ENCODE assay signal across 22 cellular contexts in genomic region chr1:192794768-192795035, GRCh38. TPM values are rescaled to one million over a fixed set of nuclear protein-coding genes. Genes with fewer than 3 reads are reported as not detected.
DNase-seq lines count a peak whose midpoint lies in the region; ATAC-seq and TF ChIP-seq lines count a peak whose summit lies in the region.
"Had no signal": no experiment of that assay in that cellular context is flagged by ENCODE, and none has a peak within 500 bp of the region (broad histone marks: within the 10 kb centered on the region; RNA-seq: fewer than 3 reads in every experiment).

No MANE protein-coding gene starts in this region.

- no peak overlapping the region for H2BK20ac ChIP-seq in H9 (ENCODE audit: low read depth, low read length, poor library complexity, severe bottlenecking)

- no peak overlapping the region for H3K56ac ChIP-seq in H9 (ENCODE audit: insufficient read length, low read depth, low read length)

- no peak overlapping the region for H3K27ac ChIP-seq in H9 (ENCODE audit: insufficient read length, low read depth, low read length)
- H3K27ac ChIP-seq in muscle layer of duodenum (ENCODE audit: low read length): peak overlapping the region; percentile 3
- H3K27ac ChIP-seq: GM23248 had no signal

- no peaks in the 10 kb centered on the region for H3K79me1 ChIP-seq in H9 (ENCODE audit: insufficient read depth, low read depth, low read length, poor library complexity, severe bottlenecking)

- ATAC-seq in stimulated activated naive B cell treated with anti-CD40 and anti-IgM and Interleukin-4, amounts not matched to agents 10 μg/mL and 1 μg/mL and 100 μg/mL, for 72 hours (replicated peaks): no peak
- no peak for ATAC-seq in activated naive CD8-positive, alpha-beta T cell treated with anti-CD3 and anti-CD28 coated beads, Interleukin-2, amount 50 U/mL, for 24 hours
- ATAC-seq: GM12878, HCT116 had no signal

- no peak overlapping the region for H2AFZ ChIP-seq in H9 (ENCODE audit: low read length)
- H2AFZ ChIP-seq: GM23248 had no signal

- no peak overlapping the region for H4K5ac ChIP-seq in H9 (ENCODE audit: insufficient read length, low read depth, low read length)

- no peak overlapping the region for H2AK5ac ChIP-seq in H9 (ENCODE audit: insufficient read length, low read length)

- H3K4me1 ChIP-seq in H9 (ENCODE audit: insufficient read depth, low read length): no peaks in the 10 kb centered on the region; the same call in 1 of the 2 replicates
- peaks cover 0 to 8% of the 10 kb centered on the region in 2 donors for H3K4me1 ChIP-seq in muscle layer of duodenum (ENCODE audit: control insufficient read depth in 1 of 2, insufficient read depth in 2 of 2, low read length in 2 of 2)
- H3K4me1 ChIP-seq: BE2C had no signal

- no peak overlapping the region for H3K18ac ChIP-seq in H9 (ENCODE audit: insufficient read length, low read depth, low read length)

- no peak for TF ChIP-seq CTCF in H9 (conservative IDR thresholded peaks at IDR 0.05)

- no peaks in the 10 kb centered on the region for H3K9me3 ChIP-seq in H9 (ENCODE audit: control insufficient read depth, low read depth, low read length)
- H3K9me3 ChIP-seq in muscle layer of duodenum (ENCODE audit: control insufficient read depth in 1 of 2, low read length in 2 of 2): no peaks in the 10 kb centered on the region
- H3K9me3 ChIP-seq: BE2C had no signal

- H3K4me3 ChIP-seq in muscle layer of duodenum (ENCODE audit: low read depth in 1 of 2, low read length in 2 of 2): no peak overlapping the region
- H3K4me3 ChIP-seq: GM12878, GM23248 had no signal

- no peak for DNase-seq in H9
- peak; percentile 36 for DNase-seq in OCI-M1 (lab: John Stamatoyannopoulos, UW)
- no peak for DNase-seq in stimulated activated naive B cell treated with anti-CD40 and anti-IgM and Interleukin-4, amounts not matched to agents 10 μg/mL and 1 μg/mL and 100 μg/mL, for 72 hours
- DNase-seq in activated naive CD8-positive, alpha-beta T cell treated with anti-CD3 and anti-CD28 coated beads, Interleukin-2, amount 50 U/mL, for 24 hours: no peak
- no peak for DNase-seq in nucleus accumbens (lab: John Stamatoyannopoulos, UW)
- no peak for DNase-seq in activated CD4-positive, alpha-beta T cell treated with anti-CD3 and anti-CD28 coated beads, Interleukin-2, amount 10 ng/mL, durations not matched to agents 24 days and 14 days
- DNase-seq in stimulated activated CD4-positive, alpha-beta T cell treated with anti-CD3 and anti-CD28 coated beads, Interleukin-4, amount 100 ng/mL, for 24 hours: no peak
- DNase-seq: ACHN; BE2C; C1 segment of cervical spinal cord; CD4-positive, CD25-positive, alpha-beta regulatory T cell; CD8-positive, alpha-beta memory T cell; COR-L47; DMS 273 treated with DMSO at 0.1 percent for 48 hours; DMS53; DND-41; EL had no signal

- no peak overlapping the region for H4K8ac ChIP-seq in H9 (replicated peaks; ENCODE audit: insufficient read length, low read depth, low read length)

- H3K4me2 ChIP-seq in H9 (ENCODE audit: insufficient read depth, insufficient read length, low read length): no peak overlapping the region

- H3K9me3 Mint-ChIP-seq in H9: no peaks in the 10 kb centered on the region; a peak in 3 of 5 replicates
- no peaks in the 10 kb centered on the region for H3K9me3 Mint-ChIP-seq in stimulated activated naive B cell treated with anti-CD40 and anti-IgM and Interleukin-4, amounts not matched to agents 10 μg/mL and 1 μg/mL and 100 μg/mL, for 72 hours
- no peaks in the 10 kb centered on the region for H3K9me3 Mint-ChIP-seq in activated naive CD8-positive, alpha-beta T cell treated with anti-CD3 and anti-CD28 coated beads, Interleukin-2, amount 50 U/mL, for 24 hours
- H3K9me3 Mint-ChIP-seq in activated CD4-positive, alpha-beta T cell treated with anti-CD3 and anti-CD28 coated beads, Interleukin-2, amount 10 ng/mL, durations not matched to agents 24 days and 14 days: no peaks in the 10 kb centered on the region
- H3K9me3 Mint-ChIP-seq: HFFc6 had no signal

- H4K20me1 ChIP-seq in H9 (ENCODE audit: control insufficient read depth, insufficient read depth, insufficient read length): no peaks in the 10 kb centered on the region

- H3K14ac ChIP-seq in H9 (ENCODE audit: insufficient read depth, low read length): no peak overlapping the region

- no peak overlapping the region for H4K91ac ChIP-seq in H9 (ENCODE audit: insufficient read length, low read depth, low read length)

- H3K4me1 Mint-ChIP-seq in H9: peaks cover 22 to 25% of the 10 kb centered on the region in 2 experiments
- no peaks in the 10 kb centered on the region for H3K4me1 Mint-ChIP-seq in stimulated activated naive B cell treated with anti-CD40 and anti-IgM and Interleukin-4, amounts not matched to agents 10 μg/mL and 1 μg/mL and 100 μg/mL, for 72 hours
- H3K4me1 Mint-ChIP-seq in activated naive CD8-positive, alpha-beta T cell treated with anti-CD3 and anti-CD28 coated beads, Interleukin-2, amount 50 U/mL, for 24 hours: no peaks in the 10 kb centered on the region
- H3K4me1 Mint-ChIP-seq in activated CD4-positive, alpha-beta T cell treated with anti-CD3 and anti-CD28 coated beads, Interleukin-2, amount 10 ng/mL, durations not matched to agents 24 days and 14 days: no peaks in the 10 kb centered on the region
- H3K4me1 Mint-ChIP-seq: CD4-positive, CD25-positive, alpha-beta regulatory T cell; CD8-positive, alpha-beta memory T cell had no signal

- no peak overlapping the region for H3T11ph ChIP-seq in H9 (ENCODE audit: low read length)

- intact Hi-C loops in activated CD4-positive, alpha-beta T cell treated with anti-CD3 and anti-CD28 coated beads, Interleukin-2, amount 10 ng/mL, durations not matched to agents 24 days and 14 days (cut with micrococcal nuclease): no loop called here

- H3K27ac Mint-ChIP-seq in H9: peak overlapping the region in 2 of 3 experiments; percentile 86 to 92; a peak in 4 of 7 replicates
- peak overlapping the region; percentile 5 for H3K27ac Mint-ChIP-seq in stimulated activated naive B cell treated with anti-CD40 and anti-IgM and Interleukin-4, amounts not matched to agents 10 μg/mL and 1 μg/mL and 100 μg/mL, for 72 hours
- H3K27ac Mint-ChIP-seq in activated naive CD8-positive, alpha-beta T cell treated with anti-CD3 and anti-CD28 coated beads, Interleukin-2, amount 50 U/mL, for 24 hours: no peak overlapping the region
- H3K27ac Mint-ChIP-seq in activated CD4-positive, alpha-beta T cell treated with anti-CD3 and anti-CD28 coated beads, Interleukin-2, amount 10 ng/mL, durations not matched to agents 24 days and 14 days: no peak overlapping the region
- H3K27ac Mint-ChIP-seq: CD4-positive, CD25-positive, alpha-beta regulatory T cell; HFFc6 had no signal

- H3K36me3 Mint-ChIP-seq in H9 (ENCODE audit: insufficient read depth in 1 of 3, low read depth in 3 of 3): no peaks in the 10 kb centered on the region
- no peaks in the 10 kb centered on the region for H3K36me3 Mint-ChIP-seq in stimulated activated naive B cell treated with anti-CD40 and anti-IgM and Interleukin-4, amounts not matched to agents 10 μg/mL and 1 μg/mL and 100 μg/mL, for 72 hours
- H3K36me3 Mint-ChIP-seq in activated naive CD8-positive, alpha-beta T cell treated with anti-CD3 and anti-CD28 coated beads, Interleukin-2, amount 50 U/mL, for 24 hours (ENCODE audit: low read depth): no peaks in the 10 kb centered on the region
- no peaks in the 10 kb centered on the region for H3K36me3 Mint-ChIP-seq in activated CD4-positive, alpha-beta T cell treated with anti-CD3 and anti-CD28 coated beads, Interleukin-2, amount 10 ng/mL, durations not matched to agents 24 days and 14 days (ENCODE audit: low read depth)
- H3K36me3 Mint-ChIP-seq: CD4-positive, CD25-positive, alpha-beta regulatory T cell had no signal

- H3K4ac ChIP-seq in H9 (ENCODE audit: low read depth, low read length): no peak overlapping the region

- no peaks in the 10 kb centered on the region for H3K36me3 ChIP-seq in muscle layer of duodenum (ENCODE audit: control insufficient read depth in 1 of 2, insufficient read depth in 2 of 2, low read length in 2 of 2)
- H3K36me3 ChIP-seq: BE2C had no signal

- H3K23ac ChIP-seq in H9 (ENCODE audit: insufficient read length, low read depth, low read length): no peak overlapping the region

- H3K79me2 ChIP-seq in H9 (ENCODE audit: insufficient read depth, low read length): no peaks in the 10 kb centered on the region

- H2BK5ac ChIP-seq in H9 (ENCODE audit: insufficient read length, low read length): no peak overlapping the region

- no peak overlapping the region for H2BK120ac ChIP-seq in H9 (ENCODE audit: low read depth, low read length, poor library complexity, severe bottlenecking)

- H2BK12ac ChIP-seq in H9 (ENCODE audit: insufficient read length, low read depth, low read length): no peak overlapping the region

- H2BK15ac ChIP-seq in H9 (ENCODE audit: low read depth, low read length): no peak overlapping the region

- no peaks in the 10 kb centered on the region for H3K23me2 ChIP-seq in H9 (ENCODE audit: insufficient read length, low read depth, low read length, poor library complexity, severe bottlenecking)

- H3K9ac ChIP-seq in H9 (ENCODE audit: extremely low read depth, insufficient read length, low read length): no peak overlapping the region
- H3K9ac ChIP-seq: GM23248 had no signal

- no peaks in the 10 kb centered on the region for H3K27me3 ChIP-seq in H9 (ENCODE audit: insufficient read depth, low read length)
- no peaks in the 10 kb centered on the region for H3K27me3 ChIP-seq in muscle layer of duodenum (ENCODE audit: low read depth, low read length)
- H3K27me3 ChIP-seq: BE2C had no signal

- H3K27me3 Mint-ChIP-seq in H9 (ENCODE audit: low read depth): no peaks in the 10 kb centered on the region
- peaks cover 0 to 6% of the 10 kb centered on the region in 2 donors for H3K27me3 Mint-ChIP-seq in stimulated activated naive B cell treated with anti-CD40 and anti-IgM and Interleukin-4, amounts not matched to agents 10 μg/mL and 1 μg/mL and 100 μg/mL, for 72 hours
- H3K27me3 Mint-ChIP-seq in activated naive CD8-positive, alpha-beta T cell treated with anti-CD3 and anti-CD28 coated beads, Interleukin-2, amount 50 U/mL, for 24 hours: peaks cover 5% of the 10 kb centered on the region
- H3K27me3 Mint-ChIP-seq in activated CD4-positive, alpha-beta T cell treated with anti-CD3 and anti-CD28 coated beads, Interleukin-2, amount 10 ng/mL, durations not matched to agents 24 days and 14 days: peaks cover 12% of the 10 kb centered on the region
- H3K27me3 Mint-ChIP-seq: CD4-positive, CD25-positive, alpha-beta regulatory T cell had no signal

- peak overlapping the region in 1 of 2 experiments; percentile 16; a peak in 1 of 5 replicates for H3K4me3 Mint-ChIP-seq in H9
- H3K4me3 Mint-ChIP-seq in stimulated activated naive B cell treated with anti-CD40 and anti-IgM and Interleukin-4, amounts not matched to agents 10 μg/mL and 1 μg/mL and 100 μg/mL, for 72 hours: no peak overlapping the region
- no peak overlapping the region for H3K4me3 Mint-ChIP-seq in activated naive CD8-positive, alpha-beta T cell treated with anti-CD3 and anti-CD28 coated beads, Interleukin-2, amount 50 U/mL, for 24 hours
- H3K4me3 Mint-ChIP-seq in activated CD4-positive, alpha-beta T cell treated with anti-CD3 and anti-CD28 coated beads, Interleukin-2, amount 10 ng/mL, durations not matched to agents 24 days and 14 days: no peak overlapping the region
- H3K4me3 Mint-ChIP-seq: CD4-positive, CD25-positive, alpha-beta regulatory T cell; CD8-positive, alpha-beta memory T cell; HFFc6 had no signal

RNA-seq across cellular contexts. Expression of gene RGS2, which starts 14.1 kb away (rescaled TPM):
- total RNA-seq in H9 (2021): 13.7 and 13.9 TPM in 2 replicates
- total RNA-seq in activated CD4-positive, alpha-beta T cell treated with anti-CD3 and anti-CD28 coated beads, Interleukin-2, amount 10 ng/mL, durations not matched to agents 24 days and 14 days: 5.2 and 6.7 TPM in 2 replicates

Comparison
In these comparisons a context has a peak if more than half of its experiments do, and no peak if none do; other contexts are left out.
1. H3K27ac Mint-ChIP-seq: peak in H9 (2 of 3) and stimulated activated naive B cell treated with anti-CD40 and anti-IgM and Interleukin-4, amounts not matched to agents 10 μg/mL and 1 μg/mL and 100 μg/mL, for 72 hours (single experiment); none in activated naive CD8-positive, alpha-beta T cell treated with anti-CD3 and anti-CD28 coated beads, Interleukin-2, amount 50 U/mL, for 24 hours (single experiment) and activated CD4-positive, alpha-beta T cell treated with anti-CD3 and anti-CD28 coated beads, Interleukin-2, amount 10 ng/mL, durations not matched to agents 24 days and 14 days (single experiment).